Comparison of ENCODE assay signal across 26 cellular contexts in the genomic region with DNA sequence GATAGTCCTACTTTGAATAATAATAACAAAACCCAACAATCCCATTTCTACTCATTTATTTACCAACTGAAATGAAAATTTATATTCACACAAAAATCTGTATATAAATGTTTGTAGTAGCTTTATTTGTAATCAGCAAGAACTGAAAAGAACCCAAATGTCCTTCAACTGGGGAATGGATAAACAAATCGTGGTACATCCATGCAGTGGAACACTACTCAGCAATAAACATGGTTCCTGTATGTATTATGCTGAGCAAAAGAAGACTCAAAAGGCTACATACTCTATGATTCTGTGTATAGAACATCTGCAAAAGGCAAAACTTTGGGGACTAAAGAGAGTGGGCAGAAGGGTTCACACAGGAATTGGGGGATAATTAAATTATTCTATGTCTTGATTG.
"Had no signal": no experiment of that assay in that cellular context is flagged by ENCODE, and none has a peak within 500 bp of the region (broad histone marks: within the 10 kb centered on the region; RNA-seq: fewer than 3 reads in every experiment).

No MANE protein-coding gene starts in this region.

- H3K4me3 ChIP-seq: stomach, suprapubic skin, testis, thoracic aorta, thyroid gland, tibial artery, tibial nerve, transverse colon, upper lobe of left lung, upper lobe of right lung, uterus, vagina had no signal

- H3K36me3 ChIP-seq: stomach, suprapubic skin, thoracic aorta, thyroid gland, tibial artery, tibial nerve, transverse colon, upper lobe of left lung, upper lobe of right lung, uterus, vagina had no signal

- H3K9me3 ChIP-seq: stomach, suprapubic skin, testis, thoracic aorta, thyroid gland, tibial artery, tibial nerve, transverse colon, upper lobe of left lung, upper lobe of right lung, uterus, vagina had no signal

- ATAC-seq: stimulated activated effector memory CD8-positive, alpha-beta T cell treated with anti-CD3 and anti-CD28 coated beads, Interleukin-12 subunit alpha, Interleukin-12 subunit beta, amount 100 ng/mL, for 72 hours; stimulated activated memory B cell treated with anti-CD40 and anti-IgM and Interleukin-4, amounts not matched to agents 10 μg/mL and 1 μg/mL and 100 μg/mL, for 72 hours; stimulated activated naive B cell treated with anti-CD40 and anti-IgM and Interleukin-4, amounts not matched to agents 10 μg/mL and 1 μg/mL and 100 μg/mL, for 72 hours; stimulated activated naive CD8-positive, alpha-beta T cell treated with anti-CD3 and anti-CD28 coated beads, Interleukin-15, amount 100 ng/mL, for 72 hours; upper lobe of right lung had no signal

- DNase-seq: stimulated activated CD4-positive, alpha-beta T cell treated with anti-CD3 and anti-CD28 coated beads, Interleukin-2, amount 100 ng/mL, for 48 hours; stimulated activated CD4-positive, alpha-beta T cell treated with anti-CD3 and anti-CD28 coated beads, Interleukin-4, amount 100 ng/mL, for 1 hour; stimulated activated CD4-positive, alpha-beta T cell treated with anti-CD3 and anti-CD28 coated beads, Interleukin-4, amount 100 ng/mL, for 24 hours; stimulated activated CD4-positive, alpha-beta T cell treated with anti-CD3 and anti-CD28 coated beads, Interleukin-4, amount 100 ng/mL, for 4 hours; stimulated activated CD8-positive, alpha-beta memory T cell treated with anti-CD3 and anti-CD28 coated beads, Interleukin-4, amount 100 ng/mL, for 48 hours; stimulated activated naive B cell treated with anti-CD40 and anti-IgM and Interleukin-4, amounts not matched to agents 10 μg/mL and 1 μg/mL and 100 μg/mL, for 72 hours; stimulated activated naive CD4-positive, alpha-beta T cell; stimulated activated naive CD4-positive, alpha-beta T cell treated with Interleukin-2 at 50 U/mL for 16 hours; stimulated activated naive CD8-positive, alpha-beta T cell treated with anti-CD3 and anti-CD28 coated beads, Interleukin-15, amount 100 ng/mL, for 72 hours; stimulated activated naive CD8-positive, alpha-beta T cell treated with anti-CD3 and anti-CD28 coated beads, Interleukin-15, Interleukin-2, amounts not matched to agents 100 U/mL and 50 U/mL, for 24 hours; stomach; substantia nigra; testis; thyroid gland; tibial artery; transverse colon; trophoblast cell; upper lobe of left lung; upper lobe of right lung; uterus had no signal

- H3K4me1 ChIP-seq: testis had no signal

- H3K27ac ChIP-seq: stomach, suprapubic skin, testis, thoracic aorta, thyroid gland, tibial artery, tibial nerve, transverse colon, upper lobe of left lung, upper lobe of right lung, uterus, vagina had no signal

- H3K27me3 ChIP-seq: testis, vagina had no signal
